31 cellular contexts compared by ENCODE assay signal in the genomic region with DNA sequence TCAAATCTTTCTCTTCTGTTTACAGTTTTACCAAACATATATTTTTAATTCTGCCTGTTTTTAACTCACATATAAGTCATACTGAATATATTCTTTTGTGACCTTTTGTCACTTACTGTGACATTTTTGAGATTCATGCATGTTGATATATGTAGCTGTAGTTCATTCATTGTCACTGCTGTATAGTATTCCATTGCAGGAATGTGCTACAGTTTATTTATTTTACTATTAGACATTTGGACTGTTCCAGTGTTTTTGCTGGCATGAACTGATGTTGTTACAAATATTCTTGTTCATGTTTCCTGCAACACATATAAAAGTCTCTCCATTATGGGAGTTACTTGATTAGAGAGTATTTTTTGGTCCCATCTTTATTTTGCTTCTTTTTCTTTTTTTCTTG.
"Had no signal": no experiment of that assay in that cellular context is flagged by ENCODE, and none has a peak within 500 bp of the region (broad histone marks: within the 10 kb centered on the region; RNA-seq: fewer than 3 reads in every experiment).

No MANE protein-coding gene starts in this region.

- H3K4me3 Mint-ChIP-seq: activated CD4-positive, alpha-beta memory T cell treated with anti-CD3 and anti-CD28 coated beads for 36 hours; activated CD4-positive, alpha-beta T cell treated with anti-CD3 and anti-CD28 coated beads, Interleukin-2, amount 10 ng/mL, durations not matched to agents 7 days and 5 days; activated T-helper 1 cell treated with anti-CD3 and anti-CD28 coated beads, Interleukin-12 subunit alpha, Interleukin-12 subunit beta, Interleukin-2, Interleukin-4 antibody, amounts not matched to agents 30 ng/mL and 10 ng/mL and 1 ng/mL, durations not matched to agents 14 hours and 24 hours and 36 hours; brain; T-cell had no signal

- H3K9me3 ChIP-seq: ascending aorta had no signal

- ATAC-seq: Panc1, Right ventricle myocardium inferior, T-cell had no signal

- FAIRE-seq: TTC549 had no signal

- DNase-seq: activated CD4-positive, alpha-beta memory T cell treated with anti-CD3 and anti-CD28 coated beads for 36 hours; activated CD4-positive, alpha-beta T cell treated with anti-CD3 and anti-CD28 coated beads, Interleukin-2, amount 10 ng/mL, durations not matched to agents 7 days and 5 days; activated CD4-positive, CD25-positive, alpha-beta regulatory T cell; activated CD8-positive, alpha-beta memory T cell treated with anti-CD3 and anti-CD28 coated beads, Interleukin-2, amount 50 U/mL, for 4 hours; activated effector memory CD4-positive, alpha-beta T cell treated with Interleukin-2 at 50 U/mL for 16 hours; activated naive CD4-positive, alpha-beta T cell; activated T-cell treated with anti-CD3 and anti-CD28 coated beads, Interleukin-2, amount 50 U/mL, for 1 hour; amniotic stem cell; Kasumi-1; KBM-7; NCI-H1105 treated with DMSO at 0.1 percent for 48 hours; NCI-H1436 treated with DMSO at 0.1 percent for 48 hours; NCI-H187; NCI-H2081 treated with DMSO at 0.1 percent for 48 hours; NCI-H446 treated with DMSO at 0.1 percent for 48 hours; NCI-H526; NCI-H82; NK-92 treated with Interleukin-12 subunit alpha and Interleukin-12 subunit beta, amount 100 ng/mL, for 24 hours; OCI-M1; RPMI8226; T-cell; T-helper 2 cell; T1000 had no signal

- H3K27me3 ChIP-seq: ascending aorta had no signal

- H3K4me3 ChIP-seq: ascending aorta, SK-N-MC had no signal

- H3K27me3 Mint-ChIP-seq: brain, T-cell had no signal

- H3K27ac Mint-ChIP-seq: activated CD4-positive, alpha-beta memory T cell treated with anti-CD3 and anti-CD28 coated beads for 36 hours; activated CD4-positive, alpha-beta T cell treated with anti-CD3 and anti-CD28 coated beads, Interleukin-2, amount 10 ng/mL, durations not matched to agents 7 days and 5 days; activated T-helper 1 cell treated with anti-CD3 and anti-CD28 coated beads, Interleukin-12 subunit alpha, Interleukin-12 subunit beta, Interleukin-2, Interleukin-4 antibody, amounts not matched to agents 30 ng/mL and 10 ng/mL and 1 ng/mL, durations not matched to agents 14 hours and 24 hours and 36 hours; brain; T-cell had no signal

- H3K27ac ChIP-seq: SK-N-MC, VCaP had no signal
